ENCODE assay signal across 1 cellular context in the genomic region with DNA sequence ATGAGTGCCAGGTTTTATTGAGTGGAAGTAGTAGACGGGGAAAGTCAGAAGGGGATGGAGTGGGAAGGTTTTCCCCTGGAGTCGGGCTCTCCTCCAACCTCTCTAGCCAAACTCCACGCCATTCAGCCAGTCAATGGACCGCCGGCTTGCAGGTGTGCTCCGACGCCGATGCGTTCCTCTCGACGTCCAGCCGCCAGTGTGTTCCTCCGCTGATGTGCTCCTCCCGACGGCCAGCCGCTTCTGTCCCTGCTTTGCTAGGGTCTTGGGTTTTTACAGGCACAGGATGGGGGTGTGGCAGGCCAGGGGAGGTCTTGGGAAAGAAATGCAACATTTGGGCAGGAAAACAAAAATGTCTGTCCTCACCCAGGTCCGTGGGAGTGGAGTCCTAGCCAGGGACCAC.
TF ChIP-seq lines count a peak whose summit lies in the region.

No MANE protein-coding gene starts in this region.

TF ChIP-seq in GM23338, 12 proteins besides CTCF, POLR2A, EP300 and RAD21:
- TF ChIP-seq, protein P1, sequence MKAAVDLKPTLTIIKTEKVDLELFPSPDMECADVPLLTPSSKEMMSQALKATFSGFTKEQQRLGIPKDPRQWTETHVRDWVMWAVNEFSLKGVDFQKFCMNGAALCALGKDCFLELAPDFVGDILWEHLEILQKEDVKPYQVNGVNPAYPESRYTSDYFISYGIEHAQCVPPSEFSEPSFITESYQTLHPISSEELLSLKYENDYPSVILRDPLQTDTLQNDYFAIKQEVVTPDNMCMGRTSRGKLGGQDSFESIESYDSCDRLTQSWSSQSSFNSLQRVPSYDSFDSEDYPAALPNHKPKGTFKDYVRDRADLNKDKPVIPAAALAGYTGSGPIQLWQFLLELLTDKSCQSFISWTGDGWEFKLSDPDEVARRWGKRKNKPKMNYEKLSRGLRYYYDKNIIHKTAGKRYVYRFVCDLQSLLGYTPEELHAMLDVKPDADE (IDR thresholded peaks at IDR 0.05) = no peak
- no peak for TF ChIP-seq CREB1 (CRISPR knock-in tag; IDR thresholded peaks at IDR 0.05; ENCODE audit: low read depth)
- TF ChIP-seq ZNF331 (CRISPR knock-in tag; IDR thresholded peaks at IDR 0.05; ENCODE audit: low read depth) = no peak
- TF ChIP-seq, protein P2, sequence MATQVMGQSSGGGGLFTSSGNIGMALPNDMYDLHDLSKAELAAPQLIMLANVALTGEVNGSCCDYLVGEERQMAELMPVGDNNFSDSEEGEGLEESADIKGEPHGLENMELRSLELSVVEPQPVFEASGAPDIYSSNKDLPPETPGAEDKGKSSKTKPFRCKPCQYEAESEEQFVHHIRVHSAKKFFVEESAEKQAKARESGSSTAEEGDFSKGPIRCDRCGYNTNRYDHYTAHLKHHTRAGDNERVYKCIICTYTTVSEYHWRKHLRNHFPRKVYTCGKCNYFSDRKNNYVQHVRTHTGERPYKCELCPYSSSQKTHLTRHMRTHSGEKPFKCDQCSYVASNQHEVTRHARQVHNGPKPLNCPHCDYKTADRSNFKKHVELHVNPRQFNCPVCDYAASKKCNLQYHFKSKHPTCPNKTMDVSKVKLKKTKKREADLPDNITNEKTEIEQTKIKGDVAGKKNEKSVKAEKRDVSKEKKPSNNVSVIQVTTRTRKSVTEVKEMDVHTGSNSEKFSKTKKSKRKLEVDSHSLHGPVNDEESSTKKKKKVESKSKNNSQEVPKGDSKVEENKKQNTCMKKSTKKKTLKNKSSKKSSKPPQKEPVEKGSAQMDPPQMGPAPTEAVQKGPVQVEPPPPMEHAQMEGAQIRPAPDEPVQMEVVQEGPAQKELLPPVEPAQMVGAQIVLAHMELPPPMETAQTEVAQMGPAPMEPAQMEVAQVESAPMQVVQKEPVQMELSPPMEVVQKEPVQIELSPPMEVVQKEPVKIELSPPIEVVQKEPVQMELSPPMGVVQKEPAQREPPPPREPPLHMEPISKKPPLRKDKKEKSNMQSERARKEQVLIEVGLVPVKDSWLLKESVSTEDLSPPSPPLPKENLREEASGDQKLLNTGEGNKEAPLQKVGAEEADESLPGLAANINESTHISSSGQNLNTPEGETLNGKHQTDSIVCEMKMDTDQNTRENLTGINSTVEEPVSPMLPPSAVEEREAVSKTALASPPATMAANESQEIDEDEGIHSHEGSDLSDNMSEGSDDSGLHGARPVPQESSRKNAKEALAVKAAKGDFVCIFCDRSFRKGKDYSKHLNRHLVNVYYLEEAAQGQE (IDR thresholded peaks at IDR 0.05; ENCODE audit: unreplicated experiment) = no peak
- no peak for TF ChIP-seq JUNB (IDR thresholded peaks at IDR 0.05; ENCODE audit: unreplicated experiment)
- TF ChIP-seq, protein P3, sequence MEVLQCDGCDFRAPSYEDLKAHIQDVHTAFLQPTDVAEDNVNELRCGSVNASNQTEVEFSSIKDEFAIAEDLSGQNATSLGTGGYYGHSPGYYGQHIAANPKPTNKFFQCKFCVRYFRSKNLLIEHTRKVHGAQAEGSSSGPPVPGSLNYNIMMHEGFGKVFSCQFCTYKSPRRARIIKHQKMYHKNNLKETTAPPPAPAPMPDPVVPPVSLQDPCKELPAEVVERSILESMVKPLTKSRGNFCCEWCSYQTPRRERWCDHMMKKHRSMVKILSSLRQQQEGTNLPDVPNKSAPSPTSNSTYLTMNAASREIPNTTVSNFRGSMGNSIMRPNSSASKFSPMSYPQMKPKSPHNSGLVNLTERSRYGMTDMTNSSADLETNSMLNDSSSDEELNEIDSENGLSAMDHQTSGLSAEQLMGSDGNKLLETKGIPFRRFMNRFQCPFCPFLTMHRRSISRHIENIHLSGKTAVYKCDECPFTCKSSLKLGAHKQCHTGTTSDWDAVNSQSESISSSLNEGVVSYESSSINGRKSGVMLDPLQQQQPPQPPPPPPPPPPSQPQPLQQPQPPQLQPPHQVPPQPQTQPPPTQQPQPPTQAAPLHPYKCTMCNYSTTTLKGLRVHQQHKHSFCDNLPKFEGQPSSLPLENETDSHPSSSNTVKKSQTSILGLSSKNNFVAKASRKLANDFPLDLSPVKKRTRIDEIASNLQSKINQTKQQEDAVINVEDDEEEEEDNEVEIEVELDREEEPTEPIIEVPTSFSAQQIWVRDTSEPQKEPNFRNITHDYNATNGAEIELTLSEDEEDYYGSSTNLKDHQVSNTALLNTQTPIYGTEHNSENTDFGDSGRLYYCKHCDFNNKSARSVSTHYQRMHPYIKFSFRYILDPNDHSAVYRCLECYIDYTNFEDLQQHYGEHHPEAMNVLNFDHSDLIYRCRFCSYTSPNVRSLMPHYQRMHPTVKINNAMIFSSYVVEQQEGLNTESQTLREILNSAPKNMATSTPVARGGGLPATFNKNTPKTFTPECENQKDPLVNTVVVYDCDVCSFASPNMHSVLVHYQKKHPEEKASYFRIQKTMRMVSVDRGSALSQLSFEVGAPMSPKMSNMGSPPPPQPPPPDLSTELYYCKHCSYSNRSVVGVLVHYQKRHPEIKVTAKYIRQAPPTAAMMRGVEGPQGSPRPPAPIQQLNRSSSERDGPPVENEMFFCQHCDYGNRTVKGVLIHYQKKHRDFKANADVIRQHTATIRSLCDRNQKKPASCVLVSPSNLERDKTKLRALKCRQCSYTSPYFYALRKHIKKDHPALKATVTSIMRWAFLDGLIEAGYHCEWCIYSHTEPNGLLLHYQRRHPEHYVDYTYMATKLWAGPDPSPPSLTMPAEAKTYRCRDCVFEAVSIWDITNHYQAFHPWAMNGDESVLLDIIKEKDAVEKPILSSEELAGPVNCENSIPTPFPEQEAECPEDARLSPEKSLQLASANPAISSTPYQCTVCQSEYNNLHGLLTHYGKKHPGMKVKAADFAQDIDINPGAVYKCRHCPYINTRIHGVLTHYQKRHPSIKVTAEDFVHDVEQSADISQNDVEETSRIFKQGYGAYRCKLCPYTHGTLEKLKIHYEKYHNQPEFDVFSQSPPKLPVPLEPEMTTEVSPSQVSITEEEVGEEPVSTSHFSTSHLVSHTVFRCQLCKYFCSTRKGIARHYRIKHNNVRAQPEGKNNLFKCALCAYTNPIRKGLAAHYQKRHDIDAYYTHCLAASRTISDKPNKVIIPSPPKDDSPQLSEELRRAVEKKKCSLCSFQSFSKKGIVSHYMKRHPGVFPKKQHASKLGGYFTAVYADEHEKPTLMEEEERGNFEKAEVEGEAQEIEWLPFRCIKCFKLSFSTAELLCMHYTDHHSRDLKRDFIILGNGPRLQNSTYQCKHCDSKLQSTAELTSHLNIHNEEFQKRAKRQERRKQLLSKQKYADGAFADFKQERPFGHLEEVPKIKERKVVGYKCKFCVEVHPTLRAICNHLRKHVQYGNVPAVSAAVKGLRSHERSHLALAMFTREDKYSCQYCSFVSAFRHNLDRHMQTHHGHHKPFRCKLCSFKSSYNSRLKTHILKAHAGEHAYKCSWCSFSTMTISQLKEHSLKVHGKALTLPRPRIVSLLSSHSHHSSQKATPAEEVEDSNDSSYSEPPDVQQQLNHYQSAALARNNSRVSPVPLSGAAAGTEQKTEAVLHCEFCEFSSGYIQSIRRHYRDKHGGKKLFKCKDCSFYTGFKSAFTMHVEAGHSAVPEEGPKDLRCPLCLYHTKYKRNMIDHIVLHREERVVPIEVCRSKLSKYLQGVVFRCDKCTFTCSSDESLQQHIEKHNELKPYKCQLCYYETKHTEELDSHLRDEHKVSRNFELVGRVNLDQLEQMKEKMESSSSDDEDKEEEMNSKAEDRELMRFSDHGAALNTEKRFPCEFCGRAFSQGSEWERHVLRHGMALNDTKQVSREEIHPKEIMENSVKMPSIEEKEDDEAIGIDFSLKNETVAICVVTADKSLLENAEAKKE (CRISPR knock-in tag; IDR thresholded peaks at IDR 0.05) = no peak
- no peak for TF ChIP-seq ZNF114 (CRISPR knock-in tag; IDR thresholded peaks at IDR 0.05)
- TF ChIP-seq POLR2AphosphoS5 (IDR thresholded peaks at IDR 0.05; ENCODE audit: low read depth) = no peak
- no peak for TF ChIP-seq STAT1 (IDR thresholded peaks at IDR 0.05; ENCODE audit: unreplicated experiment)
- no peak for TF ChIP-seq NANOG (IDR thresholded peaks at IDR 0.05; ENCODE audit: borderline replicate concordance)
- TF ChIP-seq EZH2 (IDR thresholded peaks at IDR 0.05; ENCODE audit: low read depth, unreplicated experiment) = no peak
- TF ChIP-seq EZH2phosphoT487 (IDR thresholded peaks at IDR 0.05; ENCODE audit: unreplicated experiment) = no peak
